10 cellular contexts compared by ENCODE assay signal in genomic region chr6:84428300-84428907, GRCh38.
DNase-seq lines count a peak whose midpoint lies in the region; ATAC-seq and TF ChIP-seq lines count a peak whose summit lies in the region.
"Had no signal": no experiment of that assay in that cellular context is flagged by ENCODE, and none has a peak within 500 bp of the region (broad histone marks: within the 10 kb centered on the region; RNA-seq: fewer than 3 reads in every experiment).

No MANE protein-coding gene starts in this region.

- TF ChIP-seq POLR2A in erythroblast (IDR thresholded peaks at IDR 0.05; ENCODE audit: low read length), result no peak
- no peak for TF ChIP-seq POLR2A in lower leg skin (IDR thresholded peaks at IDR 0.05)

- no peaks in the 10 kb centered on the region for H3K36me3 Mint-ChIP-seq in CD14-positive monocyte

- DNase-seq in CD14-positive monocyte (ENCODE audit: low spot score) (no peak), RPMI8226 (peak; percentile 27), erythroblast (lab: John Stamatoyannopoulos, UW) (peak; percentile 15 to 59), non-pigmented ciliary epithelial cell (ENCODE audit: low read depth) (peak; percentile 23), lower leg skin (ENCODE audit: low spot score in 2 of 2) (no peak)
- DNase-seq: activated B cell treated with CpG ODN at 0.5 μM for 24 hours had no signal

- intact Hi-C loops in CD14-positive monocyte (cut with micrococcal nuclease) (no loop called here), lower leg skin (cut with DNase I; ENCODE audit: low total_unique reads) (no loop called here)

- H3K9me3 Mint-ChIP-seq in CD14-positive monocyte, result no peaks in the 10 kb centered on the region
- H3K9me3 Mint-ChIP-seq: activated B cell treated with CpG ODN at 0.5 μM for 24 hours had no signal

- TF ChIP-seq CTCF in CD14-positive monocyte (IDR thresholded peaks at IDR 0.05) (peak; percentile 29), lower leg skin (IDR thresholded peaks at IDR 0.05) (peak in 1 of 3 donors; percentile 41)

- no peaks in the 10 kb centered on the region for H3K4me1 Mint-ChIP-seq in CD14-positive monocyte
- H3K4me1 Mint-ChIP-seq: activated B cell treated with CpG ODN at 0.5 μM for 24 hours had no signal

- H3K27me3 Mint-ChIP-seq in CD14-positive monocyte (ENCODE audit: low read depth in 3 of 3), result peaks cover 0 to 11% (median 8%) of the 10 kb centered on the region in 3 donors
- H3K27me3 Mint-ChIP-seq: activated B cell treated with CpG ODN at 0.5 μM for 24 hours had no signal

- 4 to 9% methylated on average over 6 of the region's 6 CpGs for WGBS in lower leg skin, 2 donors

- H3K4me3 Mint-ChIP-seq in CD14-positive monocyte, result no peak overlapping the region
- H3K4me3 Mint-ChIP-seq: activated B cell treated with CpG ODN at 0.5 μM for 24 hours had no signal

- H3K4me3 ChIP-seq in lower leg skin (ENCODE audit: low read depth, poor library complexity, severe bottlenecking), result no peak overlapping the region
- H3K4me3 ChIP-seq: skin epidermis had no signal

- no peak overlapping the region for H3K27ac Mint-ChIP-seq in CD14-positive monocyte
- H3K27ac Mint-ChIP-seq: activated B cell treated with CpG ODN at 0.5 μM for 24 hours had no signal

- ATAC-seq in GM18502 (IDR thresholded peaks at IDR 0.05; ENCODE audit: poor library complexity, unreplicated experiment), result peak; percentile 81
- ATAC-seq in HG03565 (IDR thresholded peaks at IDR 0.05; ENCODE audit: unreplicated experiment), result peak; percentile 76
- ATAC-seq in GM21528 (IDR thresholded peaks at IDR 0.05; ENCODE audit: low FRiP score, unreplicated experiment), result no peak

Comparison
In these comparisons a context has a peak if more than half of its experiments do, and no peak if none do; other contexts are left out.
1. DNase-seq: peak in RPMI8226 (single experiment), erythroblast (2 of 2) and non-pigmented ciliary epithelial cell (single experiment); none in CD14-positive monocyte (single experiment) and lower leg skin (0 of 2).